In genomic region chr1:161039154-161039545, GRCh38 we compare ENCODE assay signal across 8 cellular contexts. TPM values are rescaled to one million over a fixed set of nuclear protein-coding genes. Genes with fewer than 3 reads are reported as not detected.
DNase-seq lines count a peak whose midpoint lies in the region; ATAC-seq and TF ChIP-seq lines count a peak whose summit lies in the region.

No MANE protein-coding gene starts in this region.

- H3K9me3 ChIP-seq in right atrium auricular region = no peaks in the 10 kb centered on the region
- no peaks in the 10 kb centered on the region for H3K9me3 ChIP-seq in muscle layer of colon (ENCODE audit: low read length)
- H3K9me3 ChIP-seq in upper lobe of left lung = no peaks in the 10 kb centered on the region

- no peaks in the 10 kb centered on the region for H3K27me3 ChIP-seq in right atrium auricular region
- no peaks in the 10 kb centered on the region for H3K27me3 ChIP-seq in brain microvascular endothelial cell (replicated peaks)
- no peaks in the 10 kb centered on the region for H3K27me3 ChIP-seq in muscle layer of colon (ENCODE audit: control insufficient read depth in 1 of 2, insufficient read depth in 2 of 2, low read length in 2 of 2)
- H3K27me3 ChIP-seq in upper lobe of left lung = no peaks in the 10 kb centered on the region

- TF ChIP-seq CTCF in right atrium auricular region (IDR thresholded peaks at IDR 0.05) (no peak), brain microvascular endothelial cell (IDR thresholded peaks at IDR 0.05; ENCODE audit: low read depth, low read length, missing control alignments) (no peak), upper lobe of left lung (IDR thresholded peaks at IDR 0.05) (no peak)

- H3K4me3 ChIP-seq in right atrium auricular region (peak overlapping the region; percentile 58 to 64), brain microvascular endothelial cell (ENCODE audit: low read depth, low read length) (peak overlapping the region; percentile 54), muscle layer of colon (ENCODE audit: low read depth in 1 of 2, low read length in 2 of 2) (peak overlapping the region; percentile 64 to 73), upper lobe of left lung (peak overlapping the region in 3 of 4 donors; percentile 63 to 76 (median 73))

- WGBS in upper lobe of left lung, 2 donors = 11 to 22% methylated on average over 2 to 3 of the region's 3 CpGs

- TF ChIP-seq EP300 in upper lobe of left lung (IDR thresholded peaks at IDR 0.05) = no peak

- no peak for TF ChIP-seq POLR2A in upper lobe of left lung (IDR thresholded peaks at IDR 0.05)

- in situ Hi-C loops in brain microvascular endothelial cell (cut with HindIII; ENCODE audit: low pct_ligation_motif_present, low sequenced_read_pairs) = loop anchor here (25.0 kb wide), 1 partner anchor 98 kb away; the partner anchor contains the start of gene DEDD

- H3K36me3 ChIP-seq in right atrium auricular region (peaks cover 41% of the 10 kb centered on the region), brain microvascular endothelial cell (replicated peaks) (peaks cover 31% of the 10 kb centered on the region), muscle layer of colon (ENCODE audit: insufficient read depth, low read length) (peaks cover 38% of the 10 kb centered on the region), upper lobe of left lung (peaks cover 32 to 52% (median 40%) of the 10 kb centered on the region in 4 donors)

- intact Hi-C loops in cardiac septum (cut with DNase I) = no loop called here

- H3K4me1 ChIP-seq in right atrium auricular region (peaks cover 0 to 18% of the 10 kb centered on the region in 2 donors), muscle layer of colon (ENCODE audit: insufficient read depth, low read length) (peaks cover 18% of the 10 kb centered on the region), upper lobe of left lung (peaks cover 16 to 27% (median 21%) of the 10 kb centered on the region in 4 donors)

- H3K27ac ChIP-seq in right atrium auricular region (no peak overlapping the region), brain microvascular endothelial cell (no peak overlapping the region), muscle layer of colon (ENCODE audit: low read depth, low read length) (peak overlapping the region; percentile 44), upper lobe of left lung (peak overlapping the region; percentile 74 to 88 (median 81))

- no peak for DNase-seq in right atrium auricular region (ENCODE audit: low spot score)
- no peak for DNase-seq in cardiac septum (ENCODE audit: low spot score)
- no peak for DNase-seq in brain microvascular endothelial cell
- no peak for DNase-seq in upper lobe of left lung
- no peak for DNase-seq in AG20443 (ENCODE audit: low spot score)
- no peak for DNase-seq in DMS79 treated with DMSO at 0.1 percent for 48 hours (lab: John Stamatoyannopoulos, UW)
- no peak for DNase-seq in superior temporal gyrus (ENCODE audit: extremely low spot score)

- ATAC-seq in upper lobe of left lung (ENCODE audit: low FRiP score in 2 of 2) = no peak

- H3K9ac ChIP-seq in muscle layer of colon (ENCODE audit: low read length) = no peak overlapping the region

RNA-seq across cellular contexts. Expression of gene TSTD1, which starts 0.4 kb away (rescaled TPM):
- total RNA-seq in right atrium auricular region = 100 to 1,000 TPM in 1 of 2 donors, 10 to 100 TPM in 1; 95.0 to 118 TPM
- total RNA-seq in cardiac septum = 12.0 TPM
- 100 to 1,000 TPM in 4 of 6 donors, 10 to 100 TPM in 2; 56.2 to 170 (median 113) TPM for total RNA-seq in upper lobe of left lung

RNA-seq across cellular contexts. Expression of gene USF1, which starts 6.6 kb away (rescaled TPM):
- total RNA-seq in right atrium auricular region = 10 to 100 TPM; 21.7 to 25.5 TPM
- total RNA-seq in cardiac septum = 29.2 TPM
- 100 to 1,000 TPM in 1 of 6 donors, 10 to 100 TPM in 5; 78.2 to 151 (median 84.2) TPM for total RNA-seq in upper lobe of left lung

RNA-seq across cellular contexts. Expression of gene F11R, which starts 18.2 kb away (rescaled TPM):
- total RNA-seq in right atrium auricular region (10 to 100 TPM; 11.2 to 26.2 TPM), cardiac septum (10.3 TPM), upper lobe of left lung (100 to 1,000 TPM in 5 of 6 donors, 10 to 100 TPM in 1; 99.0 to 209 (median 172) TPM)

RNA-seq across cellular contexts. Expression of gene ARHGAP30, which starts 30.5 kb away (rescaled TPM):
- total RNA-seq in right atrium auricular region (1 to 10 TPM; 1.4 to 4.6 TPM), cardiac septum (2.6 TPM), upper lobe of left lung (10 to 100 TPM; 26.8 to 69.9 (median 51.2) TPM)

RNA-seq across cellular contexts. Expression of gene NECTIN4, which starts 50.2 kb away (rescaled TPM):
- under 1 TPM in 1 of 2 donors, not detected in 1; 0.75 TPM for total RNA-seq in right atrium auricular region
- not detected for total RNA-seq in cardiac septum
- 10 to 100 TPM in 4 of 6 donors, 1 to 10 TPM in 2; 5.2 to 19.9 (median 12.1) TPM for total RNA-seq in upper lobe of left lung

Comparison
In these comparisons a context has a peak if more than half of its experiments do, and no peak if none do; other contexts are left out.
1. H3K27ac ChIP-seq: peak in muscle layer of colon (single experiment) and upper lobe of left lung (4 of 4); none in right atrium auricular region (0 of 2) and brain microvascular endothelial cell (single experiment).
2. Peak in every context shown above with its lines, with median percentiles within 50 percentile points of each other: H3K4me3 ChIP-seq.